12 cellular contexts compared by ENCODE assay signal in the genomic region with DNA sequence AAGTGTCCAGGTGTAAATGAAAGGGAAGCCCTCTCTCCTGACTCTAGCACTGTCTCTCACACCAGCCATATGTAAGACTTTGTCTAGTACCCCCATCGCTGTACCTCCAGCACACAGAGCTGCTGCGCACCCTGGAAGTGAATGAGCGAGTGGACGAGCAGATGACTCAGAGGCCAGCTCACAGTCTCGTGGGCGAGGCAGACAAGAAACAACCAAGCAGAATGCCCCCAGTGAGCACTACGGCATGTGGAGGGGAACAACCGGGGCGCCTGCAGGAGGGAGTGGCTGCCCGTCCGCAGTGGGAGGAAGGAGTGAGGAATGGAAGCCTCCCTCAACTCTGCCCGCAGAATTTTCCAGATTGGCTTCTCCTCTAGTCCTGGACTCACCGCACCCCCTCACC. TPM values are rescaled to one million over a fixed set of nuclear protein-coding genes. Genes with fewer than 3 reads are reported as not detected.
DNase-seq lines count a peak whose midpoint lies in the region; ATAC-seq and TF ChIP-seq lines count a peak whose summit lies in the region.
"Had no signal": no experiment of that assay in that cellular context is flagged by ENCODE, and none has a peak within 500 bp of the region (broad histone marks: within the 10 kb centered on the region; RNA-seq: fewer than 3 reads in every experiment).

No MANE protein-coding gene starts in this region.

- H3K36me3 ChIP-seq in HCT116 (ENCODE audit: control insufficient read depth in 1 of 2, insufficient read depth in 2 of 2, low read length in 2 of 2): no peaks in the 10 kb centered on the region
- no peaks in the 10 kb centered on the region for H3K36me3 ChIP-seq in hepatocyte (replicated peaks; ENCODE audit: insufficient read depth, low read depth)
- H3K36me3 ChIP-seq in BE2C: no peaks in the 10 kb centered on the region; the same call in 1 of the 2 replicates

- no TSS peak for BruUV-seq in HCT116 (replicated peaks; lab: Mats Ljungman, UMichigan)

- ATAC-seq in HCT116 (peak; percentile 62), GM18511 (IDR thresholded peaks at IDR 0.05; ENCODE audit: unreplicated experiment) (no peak)
- peak; percentile 50 for ATAC-seq in stimulated activated effector memory CD8-positive, alpha-beta T cell treated with anti-CD3 and anti-CD28 coated beads, Interleukin-12 subunit alpha, Interleukin-12 subunit beta, amount 100 ng/mL, for 72 hours
- ATAC-seq: activated naive CD8-positive, alpha-beta T cell treated with anti-CD3 and anti-CD28 coated beads, Interleukin-2, amount 50 U/mL, for 24 hours; natural killer cell had no signal

- no peak for TF ChIP-seq RAD21 in HCT116 (IDR thresholded peaks at IDR 0.05; ENCODE audit: low read depth)

- peaks cover 20% of the 10 kb centered on the region for H3K4me1 Mint-ChIP-seq in stimulated activated effector memory CD8-positive, alpha-beta T cell treated with anti-CD3 and anti-CD28 coated beads, Interleukin-12 subunit alpha, Interleukin-12 subunit beta, amount 100 ng/mL, for 72 hours

- TF ChIP-seq CTCF in HCT116 (IDR thresholded peaks at IDR 0.05 in 2 of 3, conservative IDR thresholded peaks at IDR 0.05 in 1 of 3; ENCODE audit: borderline replicate concordance in 1 of 3, insufficient read depth in 1 of 3, low read depth in 2 of 3, low read length in 2 of 3): no peak
- TF ChIP-seq CTCF in hepatocyte (IDR thresholded peaks at IDR 0.05; ENCODE audit: poor library complexity): no peak
- no peak for TF ChIP-seq CTCF in BE2C (IDR thresholded peaks at IDR 0.05; ENCODE audit: low read depth, low read length)

- H3K36me3 Mint-ChIP-seq in stimulated activated effector memory CD8-positive, alpha-beta T cell treated with anti-CD3 and anti-CD28 coated beads, Interleukin-12 subunit alpha, Interleukin-12 subunit beta, amount 100 ng/mL, for 72 hours: peaks cover 33% of the 10 kb centered on the region
- H3K36me3 Mint-ChIP-seq: natural killer cell had no signal

- no peaks in the 10 kb centered on the region for H3K27me3 ChIP-seq in HCT116 (ENCODE audit: insufficient read depth, low read length)
- H3K27me3 ChIP-seq in hepatocyte: no peaks in the 10 kb centered on the region
- H3K27me3 ChIP-seq in BE2C: no peaks in the 10 kb centered on the region

- RAD21 ChIA-PET in HCT116 (lab: Charles Lee; ENCODE audit: low non-redundant PET in 1 of 2, low total read pairs in 2 of 2, uncharacterized antibody in 2 of 2, unreplicated experiment in 2 of 2): no interaction called here

- no peaks in the 10 kb centered on the region for H3K9me3 Mint-ChIP-seq in stimulated activated effector memory CD8-positive, alpha-beta T cell treated with anti-CD3 and anti-CD28 coated beads, Interleukin-12 subunit alpha, Interleukin-12 subunit beta, amount 100 ng/mL, for 72 hours
- H3K9me3 Mint-ChIP-seq: activated naive CD8-positive, alpha-beta T cell treated with anti-CD3 and anti-CD28 coated beads, Interleukin-2, amount 50 U/mL, for 24 hours; natural killer cell had no signal

- H3K4me3 ChIP-seq in HCT116 (replicated peaks in 1 of 2; ENCODE audit: low read depth in 1 of 2, low read length in 2 of 2): no peak overlapping the region
- H3K4me3 ChIP-seq in hepatocyte: no peak overlapping the region
- no peak overlapping the region for H3K4me3 ChIP-seq in BE2C (ENCODE audit: low read depth, low read length)
- H3K4me3 ChIP-seq: PC-9 had no signal

- no peak overlapping the region for H3K9ac ChIP-seq in HCT116 (ENCODE audit: low read length)

- WGBS in hepatocyte (ENCODE audit: low lambda C conversion rate, missing lambda C conversion rate): 82% methylated on average over 13 of the region's 13 CpGs

- H3K27ac Mint-ChIP-seq in stimulated activated effector memory CD8-positive, alpha-beta T cell treated with anti-CD3 and anti-CD28 coated beads, Interleukin-12 subunit alpha, Interleukin-12 subunit beta, amount 100 ng/mL, for 72 hours: no peak overlapping the region
- H3K27ac Mint-ChIP-seq: activated naive CD8-positive, alpha-beta T cell treated with anti-CD3 and anti-CD28 coated beads, Interleukin-2, amount 50 U/mL, for 24 hours; natural killer cell had no signal

- intact Hi-C loops in HCT116 (cut with micrococcal nuclease): no loop called here

- CTCF ChIA-PET in HCT116 (lab: Charles Lee): no interaction called here

- H3K4me3 Mint-ChIP-seq in stimulated activated effector memory CD8-positive, alpha-beta T cell treated with anti-CD3 and anti-CD28 coated beads, Interleukin-12 subunit alpha, Interleukin-12 subunit beta, amount 100 ng/mL, for 72 hours: no peak overlapping the region
- H3K4me3 Mint-ChIP-seq: activated naive CD8-positive, alpha-beta T cell treated with anti-CD3 and anti-CD28 coated beads, Interleukin-2, amount 50 U/mL, for 24 hours; natural killer cell had no signal

- no peaks in the 10 kb centered on the region for H3K9me2 ChIP-seq in HCT116 (ENCODE audit: insufficient read depth)
- H3K9me2 ChIP-seq in hepatocyte (replicated peaks; ENCODE audit: insufficient read depth): no peaks in the 10 kb centered on the region

- no peak overlapping the region for H2AFZ ChIP-seq in HCT116 (ENCODE audit: low read depth, low read length, poor library complexity, severe bottlenecking)
- no peak overlapping the region for H2AFZ ChIP-seq in hepatocyte
- H2AFZ ChIP-seq: PC-9 had no signal

- POLR2A ChIA-PET in HCT116 (lab: Charles Lee): interaction anchor here (1.1 kb wide), 1 partner anchor 9 kb away, joined by 4 read pairs; no protein-coding TSS in a partner anchor

- no peak for DNase-seq in HCT116 (ENCODE audit: low read depth, low spot score)
- DNase-seq in astrocyte of the hippocampus (ENCODE audit: low read depth, low spot score): peak; percentile 94
- DNase-seq in hepatocyte (ENCODE audit: low spot score): peak; percentile 77
- no peak for DNase-seq in stimulated activated effector memory CD8-positive, alpha-beta T cell treated with anti-CD3 and anti-CD28 coated beads, Interleukin-12 subunit alpha, Interleukin-12 subunit beta, amount 100 ng/mL, for 72 hours (ENCODE audit: low spot score in 2 of 2)
- no peak for DNase-seq in iPS-NIHi11 (ENCODE audit: low spot score)
- DNase-seq in UCSD-AML1 (lab: John Stamatoyannopoulos, UW; ENCODE audit: unreplicated experiment): no peak
- DNase-seq in BE2C: no peak
- DNase-seq: activated naive CD8-positive, alpha-beta T cell treated with anti-CD3 and anti-CD28 coated beads, Interleukin-2, amount 50 U/mL, for 24 hours; natural killer cell; NCI-H1417 treated with DMSO at 0.1 percent for 48 hours had no signal

- no peak overlapping the region for H3K27ac ChIP-seq in HCT116 (ENCODE audit: low read depth, low read length)
- H3K27ac ChIP-seq in hepatocyte: peak overlapping the region; percentile 55
- H3K27ac ChIP-seq: PC-9 had no signal

- no peaks in the 10 kb centered on the region for H4K20me1 ChIP-seq in HCT116 (ENCODE audit: insufficient read depth)
- H4K20me1 ChIP-seq in hepatocyte (ENCODE audit: insufficient read depth, poor library complexity, severe bottlenecking): no peaks in the 10 kb centered on the region

- no peaks in the 10 kb centered on the region for H3K9me3 ChIP-seq in HCT116 (ENCODE audit: control insufficient read depth in 1 of 2, insufficient read depth in 1 of 2, low read depth in 1 of 2, low read length in 2 of 2)
- no peaks in the 10 kb centered on the region for H3K9me3 ChIP-seq in hepatocyte (ENCODE audit: low read depth)
- no peaks in the 10 kb centered on the region for H3K9me3 ChIP-seq in BE2C

- H3K4me1 ChIP-seq in HCT116 (ENCODE audit: control insufficient read depth in 1 of 2, insufficient read depth in 2 of 2, low read length in 2 of 2) (peaks cover 13 to 25% of the 10 kb centered on the region in 2 experiments), hepatocyte (ENCODE audit: insufficient read depth) (peaks cover 6% of the 10 kb centered on the region), BE2C (peaks cover 4% of the 10 kb centered on the region)

- H3K4me2 ChIP-seq in HCT116 (ENCODE audit: low read length) (peak overlapping the region; percentile 56), hepatocyte (no peak overlapping the region)
- H3K4me2 ChIP-seq: PC-9 had no signal

- TF ChIP-seq POLR2A in HCT116 (IDR thresholded peaks at IDR 0.05; ENCODE audit: borderline replicate concordance, extremely low read depth, insufficient read depth, insufficient read length): no peak

- H3K79me2 ChIP-seq in HCT116 (ENCODE audit: insufficient read depth, low read length) (no peaks in the 10 kb centered on the region), hepatocyte (no peaks in the 10 kb centered on the region)

TF ChIP-seq in HCT116, 20 proteins besides CTCF, POLR2A, EP300 and RAD21:
- TF ChIP-seq ZNF274 (IDR thresholded peaks at IDR 0.05; ENCODE audit: low read depth, low read length) (no peak), TCF7L2 (IDR thresholded peaks at IDR 0.05; ENCODE audit: borderline replicate concordance, extremely low read depth, insufficient read depth, insufficient read length) (no peak), FOSL1 (IDR thresholded peaks at IDR 0.05; ENCODE audit: low read depth) (no peak)
TF ChIP-seq in HCT116: peak in this region for 0.

RNA-seq across cellular contexts. Expression of gene MCM5, which starts 46.4 kb away (rescaled TPM):
- total RNA-seq in HCT116 (2021; ENCODE audit: unreplicated experiment) (194 TPM), hepatocyte (16.0 and 36.1 TPM in 2 replicates)
- 94.9 and 97.0 TPM in 2 replicates for polyA plus RNA-seq in HCT116 (2012)
- polyA plus RNA-seq in hepatocyte: 21.7 and 24.4 TPM in 2 replicates
- 51.3 TPM for polyA plus RNA-seq in BE2C (2012; ENCODE audit: insufficient read depth, insufficient read length, low read depth)

Comparison
In these comparisons a context has a peak if more than half of its experiments do, and no peak if none do; other contexts are left out.
1. DNase-seq: peak in astrocyte of the hippocampus (single experiment) and hepatocyte (single experiment); none in HCT116 (single experiment), stimulated activated effector memory CD8-positive, alpha-beta T cell treated with anti-CD3 and anti-CD28 coated beads, Interleukin-12 subunit alpha, Interleukin-12 subunit beta, amount 100 ng/mL, for 72 hours (0 of 2), iPS-NIHi11 (single experiment), UCSD-AML1 (single experiment) and BE2C (single experiment).